ENCODE assay signal across 9 cellular contexts in genomic region chr17:79799538-79800324, GRCh38. TPM values are rescaled to one million over a fixed set of nuclear protein-coding genes. Genes with fewer than 3 reads are reported as not detected.
DNase-seq lines count a peak whose midpoint lies in the region; ATAC-seq and TF ChIP-seq lines count a peak whose summit lies in the region.
"Had no signal": no experiment of that assay in that cellular context is flagged by ENCODE, and none has a peak within 500 bp of the region (broad histone marks: within the 10 kb centered on the region; RNA-seq: fewer than 3 reads in every experiment).

No MANE protein-coding gene starts in this region.

- peaks cover 35% of the 10 kb centered on the region for H3K4me1 ChIP-seq in OCI-LY3 (ENCODE audit: low read length)

- H3K36me3 Mint-ChIP-seq in brain (peaks cover 5% of the 10 kb centered on the region), osteocyte (ENCODE audit: unreplicated experiment) (no peaks in the 10 kb centered on the region)
- H3K36me3 Mint-ChIP-seq in stimulated activated memory B cell treated with anti-CD40 and anti-IgM and Interleukin-4, amounts not matched to agents 10 μg/mL and 1 μg/mL and 100 μg/mL, for 72 hours = peaks cover 5% of the 10 kb centered on the region

- peak overlapping the region; percentile 33; the same call in 1 of the 2 replicates for H3K27ac ChIP-seq in OCI-LY3 (ENCODE audit: low read length)
- H3K27ac ChIP-seq: right atrium auricular region had no signal

- H3K36me3 ChIP-seq in OCI-LY3 (replicated peaks; ENCODE audit: low read depth, low read length) = peaks cover 19% of the 10 kb centered on the region
- H3K36me3 ChIP-seq: right atrium auricular region had no signal

- peak overlapping the region in 3 of 5 experiments; percentile 27 to 90 (median 33) for H3K27ac Mint-ChIP-seq in brain
- no peak overlapping the region for H3K27ac Mint-ChIP-seq in stimulated activated memory B cell treated with anti-CD40 and anti-IgM and Interleukin-4, amounts not matched to agents 10 μg/mL and 1 μg/mL and 100 μg/mL, for 72 hours
- H3K27ac Mint-ChIP-seq in osteocyte (ENCODE audit: unreplicated experiment) = no peak overlapping the region

- ATAC-seq in stimulated activated memory B cell treated with anti-CD40 and anti-IgM and Interleukin-4, amounts not matched to agents 10 μg/mL and 1 μg/mL and 100 μg/mL, for 72 hours = no peak
- no peak for ATAC-seq in HG03520 (IDR thresholded peaks at IDR 0.05; ENCODE audit: unreplicated experiment)

- H3K4me2 ChIP-seq in OCI-LY3 (ENCODE audit: low read length) = peak overlapping the region; percentile 55

- H3K9me3 Mint-ChIP-seq in brain = peaks cover 0 to 8% (median 7%) of the 10 kb centered on the region in 5 experiments
- peaks cover 5% of the 10 kb centered on the region for H3K9me3 Mint-ChIP-seq in stimulated activated memory B cell treated with anti-CD40 and anti-IgM and Interleukin-4, amounts not matched to agents 10 μg/mL and 1 μg/mL and 100 μg/mL, for 72 hours
- H3K9me3 Mint-ChIP-seq in osteocyte (ENCODE audit: unreplicated experiment) = no peaks in the 10 kb centered on the region

- H3K4me3 ChIP-seq in OCI-LY3 (ENCODE audit: low read length) = peak overlapping the region; percentile 63

- peaks cover 79% of the 10 kb centered on the region for H3K27me3 Mint-ChIP-seq in brain
- peaks cover 50% of the 10 kb centered on the region for H3K27me3 Mint-ChIP-seq in stimulated activated memory B cell treated with anti-CD40 and anti-IgM and Interleukin-4, amounts not matched to agents 10 μg/mL and 1 μg/mL and 100 μg/mL, for 72 hours
- peaks cover 43% of the 10 kb centered on the region for H3K27me3 Mint-ChIP-seq in osteocyte (ENCODE audit: unreplicated experiment)

- H3K9me3 ChIP-seq in OCI-LY3 (ENCODE audit: insufficient read depth, low read length) = peaks cover 4% of the 10 kb centered on the region; the same call in 1 of the 2 replicates
- H3K9me3 ChIP-seq: right atrium auricular region had no signal

- peak overlapping the region; percentile 47; the same call in 1 of the 2 replicates for H3K9ac ChIP-seq in OCI-LY3 (ENCODE audit: low read length)

- peaks cover 55% of the 10 kb centered on the region for H3K4me1 Mint-ChIP-seq in brain
- H3K4me1 Mint-ChIP-seq in stimulated activated memory B cell treated with anti-CD40 and anti-IgM and Interleukin-4, amounts not matched to agents 10 μg/mL and 1 μg/mL and 100 μg/mL, for 72 hours = peaks cover 38% of the 10 kb centered on the region
- peaks cover 40% of the 10 kb centered on the region for H3K4me1 Mint-ChIP-seq in osteocyte (ENCODE audit: unreplicated experiment)

- H2AFZ ChIP-seq in OCI-LY3 (ENCODE audit: low read depth, low read length) = no peak overlapping the region

- H3K27me3 ChIP-seq in OCI-LY3 (ENCODE audit: low read depth, low read length) = peaks cover 8% of the 10 kb centered on the region; the same call in 1 of the 2 replicates

- H3K4me3 Mint-ChIP-seq in brain (peak overlapping the region; percentile 56 to 94 (median 81)), osteocyte (ENCODE audit: unreplicated experiment) (no peak overlapping the region)
- H3K4me3 Mint-ChIP-seq in stimulated activated memory B cell treated with anti-CD40 and anti-IgM and Interleukin-4, amounts not matched to agents 10 μg/mL and 1 μg/mL and 100 μg/mL, for 72 hours = peak overlapping the region; percentile 33

- peaks cover 18% of the 10 kb centered on the region for H3K79me2 ChIP-seq in OCI-LY3 (ENCODE audit: low read length)

- DNase-seq in activated T-cell treated with anti-CD3 and anti-CD28 coated beads, Interleukin-2, amount 50 U/mL, for 1 hour = peak; percentile 31
- DNase-seq in activated T-cell treated with anti-CD3 and anti-CD28 coated beads for 4 hours (no peak), osteocyte (ENCODE audit: extremely low spot score, unreplicated experiment) (no peak)
- no peak for DNase-seq in effector CD8-positive, alpha-beta T cell (lab: John Stamatoyannopoulos, UW)

- no peak for TF ChIP-seq CTCF in OCI-LY3 (IDR thresholded peaks at IDR 0.05; ENCODE audit: low read depth, low read length)
- no peak for TF ChIP-seq CTCF in brain (conservative IDR thresholded peaks at IDR 0.05)
- TF ChIP-seq CTCF in osteocyte (IDR thresholded peaks at IDR 0.05) = no peak

- peaks cover 6% of the 10 kb centered on the region; the same call in 1 of the 2 replicates for H4K20me1 ChIP-seq in OCI-LY3 (ENCODE audit: insufficient read depth, low read length)

RNA-seq across cellular contexts. Expression of gene CBX8, which starts 2.9 kb away (rescaled TPM):
- polyA plus RNA-seq in brain (ENCODE audit: insufficient read depth, low read depth, low replicate concordance) = 9.4 TPM
- total RNA-seq in osteocyte = 5.4 and 6.3 TPM in 2 replicates

RNA-seq across cellular contexts. Expression of gene CBX2, which starts 21.8 kb away (rescaled TPM):
- polyA plus RNA-seq in brain (ENCODE audit: insufficient read depth, low read depth, low replicate concordance) = 36.4 TPM
- total RNA-seq in osteocyte = 9.9 and 12.7 TPM in 2 replicates

RNA-seq across cellular contexts. Expression of gene CBX4, which starts 39.5 kb away (rescaled TPM):
- polyA plus RNA-seq in brain (ENCODE audit: insufficient read depth, low read depth, low replicate concordance) = 30.6 TPM
- total RNA-seq in osteocyte = 21.4 and 23.2 TPM in 2 replicates

Comparison
In these comparisons a context has a peak if more than half of its experiments do, and no peak if none do; other contexts are left out.
1. H3K27ac Mint-ChIP-seq: peak in brain (3 of 5); none in stimulated activated memory B cell treated with anti-CD40 and anti-IgM and Interleukin-4, amounts not matched to agents 10 μg/mL and 1 μg/mL and 100 μg/mL, for 72 hours (single experiment) and osteocyte (single experiment).